ENCODE assay signal across 22 cellular contexts in the genomic region with DNA sequence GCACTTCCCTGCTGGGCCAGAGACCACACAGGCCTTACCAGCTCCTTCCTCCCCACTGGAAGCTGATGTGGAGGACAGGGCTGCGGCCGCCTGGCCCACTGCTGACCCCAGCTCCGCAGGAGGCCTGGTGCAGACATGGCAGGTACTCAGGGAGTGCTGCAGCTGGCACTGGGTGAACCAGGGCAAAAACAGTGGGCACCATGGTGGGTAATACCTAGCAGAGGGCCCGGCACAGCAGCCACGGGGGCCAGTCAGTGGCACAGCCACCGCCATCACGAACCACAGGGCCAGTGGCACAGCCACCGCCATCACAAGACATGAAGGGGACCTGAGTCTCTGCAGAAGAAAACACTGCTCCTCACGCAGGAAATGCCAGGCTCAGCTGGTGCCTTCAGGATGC.
"Had no signal": no experiment of that assay in that cellular context is flagged by ENCODE, and none has a peak within 500 bp of the region (broad histone marks: within the 10 kb centered on the region; RNA-seq: fewer than 3 reads in every experiment).

No MANE protein-coding gene starts in this region.

- DNase-seq: activated B cell treated with CpG ODN at 0.5 μM for 24 hours; activated CD4-positive, alpha-beta T cell treated with anti-CD3 and anti-CD28 coated beads, Interleukin-2, amount 50 U/mL, for 1 hour; activated CD8-positive, alpha-beta T cell treated with anti-CD3 and anti-CD28 coated beads for 36 hours; activated naive CD4-positive, alpha-beta T cell; activated T-cell treated with anti-CD3 and anti-CD28 coated beads, Interleukin-2, amount 50 U/mL, for 4 hours; anterior cingulate cortex; effector memory CD4-positive, alpha-beta T cell; gastrocnemius medialis; head of caudate nucleus; midbrain; naive thymus-derived CD8-positive, alpha-beta T cell; nucleus accumbens; stimulated activated CD4-positive, alpha-beta T cell treated with anti-CD3 and anti-CD28 coated beads, Interleukin-2, amount 100 ng/mL, for 48 hours; stimulated activated naive CD4-positive, alpha-beta T cell treated with Interleukin-2 at 50 U/mL for 16 hours; T-helper 2 cell; uterus had no signal

- H3K36me3 Mint-ChIP-seq: activated naive CD8-positive, alpha-beta T cell; memory B cell had no signal

- H3K27ac ChIP-seq: colonic mucosa, gastrocnemius medialis, parathyroid adenoma, tibial nerve, uterus had no signal

- H3K9me3 Mint-ChIP-seq: activated B cell treated with CpG ODN at 0.5 μM for 24 hours; activated CD8-positive, alpha-beta T cell treated with anti-CD3 and anti-CD28 coated beads for 36 hours; activated T-cell treated with anti-CD3 and anti-CD28 coated beads, Interleukin-2, amount 50 U/mL, for 4 hours; activated T-helper 17 cell treated with anti-CD3 and anti-CD28 coated beads, Interleukin-2, amount 50 U/mL, for 72 hours; naive thymus-derived CD8-positive, alpha-beta T cell had no signal

- H3K4me3 ChIP-seq: colonic mucosa, gastrocnemius medialis, tibial nerve, uterus had no signal

- H3K27ac Mint-ChIP-seq: activated B cell treated with CpG ODN at 0.5 μM for 24 hours; activated CD8-positive, alpha-beta T cell treated with anti-CD3 and anti-CD28 coated beads for 36 hours; activated naive CD8-positive, alpha-beta T cell; activated T-helper 17 cell treated with anti-CD3 and anti-CD28 coated beads, Interleukin-2, amount 50 U/mL, for 72 hours; memory B cell; naive thymus-derived CD8-positive, alpha-beta T cell had no signal

- H3K4me1 ChIP-seq: colonic mucosa, gastrocnemius medialis, parathyroid adenoma, uterus had no signal

- H3K9me3 ChIP-seq: colonic mucosa, gastrocnemius medialis, tibial nerve, uterus had no signal

- H3K9ac ChIP-seq: parathyroid adenoma had no signal

- H3K36me3 ChIP-seq: colonic mucosa, gastrocnemius medialis, tibial nerve, uterus had no signal

- ATAC-seq: activated CD8-positive, alpha-beta T cell treated with anti-CD3 and anti-CD28 coated beads for 36 hours; activated T-cell treated with anti-CD3 and anti-CD28 coated beads, Interleukin-2, amount 50 U/mL, for 4 hours; activated T-helper 17 cell treated with anti-CD3 and anti-CD28 coated beads, Interleukin-2, amount 50 U/mL, for 72 hours; gastrocnemius medialis; naive thymus-derived CD8-positive, alpha-beta T cell had no signal

- H2AFZ ChIP-seq: parathyroid adenoma had no signal

- H3K27me3 ChIP-seq: colonic mucosa, tibial nerve, uterus had no signal

- H3K79me2 ChIP-seq: parathyroid adenoma had no signal

- H3K4me3 Mint-ChIP-seq: activated B cell treated with CpG ODN at 0.5 μM for 24 hours; activated CD8-positive, alpha-beta T cell treated with anti-CD3 and anti-CD28 coated beads for 36 hours; activated naive CD8-positive, alpha-beta T cell; activated T-cell treated with anti-CD3 and anti-CD28 coated beads, Interleukin-2, amount 50 U/mL, for 4 hours; activated T-helper 17 cell treated with anti-CD3 and anti-CD28 coated beads, Interleukin-2, amount 50 U/mL, for 72 hours; memory B cell; naive thymus-derived CD8-positive, alpha-beta T cell had no signal
